In genomic region chr1:54543729-54544496, GRCh38 we compare ENCODE assay signal across 10 cellular contexts. TPM values are rescaled to one million over a fixed set of nuclear protein-coding genes. Genes with fewer than 3 reads are reported as not detected.
DNase-seq lines count a peak whose midpoint lies in the region; ATAC-seq and TF ChIP-seq lines count a peak whose summit lies in the region.
"Had no signal": no experiment of that assay in that cellular context is flagged by ENCODE, and none has a peak within 500 bp of the region (broad histone marks: within the 10 kb centered on the region; RNA-seq: fewer than 3 reads in every experiment).

No MANE protein-coding gene starts in this region.

- H3K9me3 ChIP-seq in mammary epithelial cell (replicated peaks; ENCODE audit: insufficient read depth, low read length) (no peaks in the 10 kb centered on the region), prostate gland (no peaks in the 10 kb centered on the region)
- no peaks in the 10 kb centered on the region for H3K9me3 ChIP-seq in naive thymus-derived CD4-positive, alpha-beta T cell (ENCODE audit: control insufficient read depth in 2 of 3, low read length in 3 of 3)
- H3K9me3 ChIP-seq: MG63 had no signal

- peaks cover 0 to 23% (median 0%) of the 10 kb centered on the region in 5 donors for H3K27me3 Mint-ChIP-seq in naive thymus-derived CD4-positive, alpha-beta T cell

- no peak overlapping the region for H2AFZ ChIP-seq in mammary epithelial cell (ENCODE audit: low read depth, low read length)

- no peak for ATAC-seq in naive thymus-derived CD4-positive, alpha-beta T cell
- ATAC-seq in HG02938 (IDR thresholded peaks at IDR 0.05; ENCODE audit: unreplicated experiment), result no peak
- ATAC-seq: left cardiac atrium had no signal

- dilution Hi-C loops in mammary epithelial cell (cut with HindIII; ENCODE audit: low sequenced_read_pairs), result no loop called here

- peak; percentile 78 for DNase-seq in EL
- DNase-seq in NCI-H1105 (lab: John Stamatoyannopoulos, UW), result peak; percentile 76
- peak; percentile 83 for DNase-seq in mammary epithelial cell
- no peak for DNase-seq in naive thymus-derived CD4-positive, alpha-beta T cell
- no peak for DNase-seq in prostate gland (ENCODE audit: low spot score)
- no peak for DNase-seq in cerebellar nuclear complex (lab: John Stamatoyannopoulos, UW)
- DNase-seq in SHP77 (lab: John Stamatoyannopoulos, UW), result no peak
- DNase-seq: left cardiac atrium, MG63 had no signal

- no TSS peak for BruUV-seq in mammary epithelial cell (replicated peaks; lab: Mats Ljungman, UMichigan)

- CTCF ChIA-PET in mammary epithelial cell (lab: Charles Lee; ENCODE audit: low non-redundant PET), result interaction anchor here (0.6 kb wide), 1 partner anchor 258 kb away, joined by 4 read pairs; no protein-coding TSS in a partner anchor
- CTCF ChIA-PET in naive thymus-derived CD4-positive, alpha-beta T cell (lab: Charles Lee), result interaction anchor here (0.6 kb wide), 1 partner anchor 10 kb away, joined by 3 read pairs; no protein-coding TSS in a partner anchor

- H3K4me3 ChIP-seq in mammary epithelial cell (replicated peaks in 1 of 3; ENCODE audit: insufficient read depth in 1 of 3, low read depth in 2 of 3, low read length in 3 of 3), result peak overlapping the region in 1 of 3 experiments; percentile 59
- H3K4me3 ChIP-seq in naive thymus-derived CD4-positive, alpha-beta T cell (ENCODE audit: low read length), result no peak overlapping the region
- no peak overlapping the region for H3K4me3 ChIP-seq in prostate gland
- H3K4me3 ChIP-seq: MG63 had no signal

- POLR2A ChIA-PET in naive thymus-derived CD4-positive, alpha-beta T cell (lab: Charles Lee), result interaction anchor here (0.7 kb wide), 1 partner anchor 178 kb away, joined by 4 read pairs; no protein-coding TSS in a partner anchor

- peak overlapping the region in 6 of 9 donors; percentile 3 to 73 (median 46) for H3K27ac Mint-ChIP-seq in naive thymus-derived CD4-positive, alpha-beta T cell

- H3K4me1 ChIP-seq in mammary epithelial cell (ENCODE audit: insufficient read depth, low read length) (peaks cover 27% of the 10 kb centered on the region), prostate gland (replicated peaks) (no peaks in the 10 kb centered on the region)
- peaks cover 0 to 6% of the 10 kb centered on the region in 2 donors for H3K4me1 ChIP-seq in naive thymus-derived CD4-positive, alpha-beta T cell (ENCODE audit: control insufficient read depth in 2 of 2, insufficient read depth in 2 of 2, low read length in 2 of 2)

- no peaks in the 10 kb centered on the region for H3K27me3 ChIP-seq in mammary epithelial cell (ENCODE audit: insufficient read depth, low read length)
- H3K27me3 ChIP-seq in naive thymus-derived CD4-positive, alpha-beta T cell (ENCODE audit: control insufficient read depth in 2 of 2, insufficient read depth in 2 of 2, low read length in 2 of 2), result no peaks in the 10 kb centered on the region
- H3K27me3 ChIP-seq in prostate gland (replicated peaks; ENCODE audit: insufficient read depth), result no peaks in the 10 kb centered on the region
- H3K27me3 ChIP-seq: MG63 had no signal

- intact Hi-C loops in mammary epithelial cell (cut with micrococcal nuclease), result loop anchor here (2.0 kb wide), 1 partner anchor 71 kb away; no protein-coding TSS in a partner anchor
- intact Hi-C loops in naive thymus-derived CD4-positive, alpha-beta T cell (cut with micrococcal nuclease), result loop anchor here (2.0 to 5.0 kb wide), 3 partner anchors 45 to 137 kb away; partner anchors contain the start of gene SSBP3 (in 2 of the 2)
- intact Hi-C loops in prostate gland (cut with DNase I), result loop anchor here (5.0 to 10.0 kb wide), 3 partner anchors 42 to 171 kb away; partner anchors contain the start of genes MROH7 and TTC4

- H3K4me1 Mint-ChIP-seq in naive thymus-derived CD4-positive, alpha-beta T cell, result peaks cover 12 to 25% (median 20%) of the 10 kb centered on the region in 7 donors

- in situ Hi-C loops in mammary epithelial cell (cut with MboI; ENCODE audit: low sequenced_read_pairs in 2 of 2), result loop anchor here in 1 of 2 donors (5.0 kb wide), 1 partner anchor 52 kb away; no protein-coding TSS in a partner anchor

- H3K4me2 ChIP-seq in mammary epithelial cell (ENCODE audit: insufficient read depth, low read depth, low read length), result peak overlapping the region; percentile 97

- no peaks in the 10 kb centered on the region for H3K9me3 Mint-ChIP-seq in naive thymus-derived CD4-positive, alpha-beta T cell

- no peak for TF ChIP-seq POLR2A in prostate gland (IDR thresholded peaks at IDR 0.05)

- H3K36me3 ChIP-seq in mammary epithelial cell (ENCODE audit: insufficient read depth, low read length) (no peaks in the 10 kb centered on the region), prostate gland (no peaks in the 10 kb centered on the region)
- H3K36me3 ChIP-seq in naive thymus-derived CD4-positive, alpha-beta T cell (ENCODE audit: control insufficient read depth in 2 of 3, insufficient read depth in 3 of 3, low read length in 3 of 3), result no peaks in the 10 kb centered on the region
- H3K36me3 ChIP-seq: MG63 had no signal

- H3K79me2 ChIP-seq in mammary epithelial cell (ENCODE audit: insufficient read depth, low read length), result peaks cover 2% of the 10 kb centered on the region

- no peaks in the 10 kb centered on the region for H3K36me3 Mint-ChIP-seq in naive thymus-derived CD4-positive, alpha-beta T cell

- peak overlapping the region in 4 of 10 donors; percentile 2 to 87 (median 60) for H3K4me3 Mint-ChIP-seq in naive thymus-derived CD4-positive, alpha-beta T cell

- H3K9ac ChIP-seq in mammary epithelial cell (ENCODE audit: insufficient read depth, low read length), result no peak overlapping the region

- 83% methylated on average over 13 of the region's 13 CpGs for WGBS in mammary epithelial cell (ENCODE audit: low coverage, missing lambda C conversion rate)
- WGBS in prostate gland, result 80% methylated on average over 13 of the region's 13 CpGs

- no peaks in the 10 kb centered on the region for H4K20me1 ChIP-seq in mammary epithelial cell (ENCODE audit: insufficient read depth, low read length)

- no peak for TF ChIP-seq CTCF in mammary epithelial cell (conservative IDR thresholded peaks at IDR 0.05 in 1 of 2, IDR thresholded peaks at IDR 0.05 in 1 of 2; ENCODE audit: extremely low read depth in 1 of 2, insufficient read depth in 1 of 2, low read depth in 1 of 2, low read length in 2 of 2)
- no peak for TF ChIP-seq CTCF in prostate gland (IDR thresholded peaks at IDR 0.05)

- H3K27ac ChIP-seq in mammary epithelial cell (ENCODE audit: insufficient read depth, low read depth, low read length), result peak overlapping the region; percentile 96
- no peak overlapping the region for H3K27ac ChIP-seq in naive thymus-derived CD4-positive, alpha-beta T cell (ENCODE audit: low read depth, low read length)
- no peak overlapping the region for H3K27ac ChIP-seq in prostate gland

RNA-seq across cellular contexts. Expression of gene ACOT11, which starts 4.1 kb away (rescaled TPM):
- 1 to 10 TPM; 3.7 to 6.3 TPM for total RNA-seq in mammary epithelial cell
- polyA plus RNA-seq in mammary epithelial cell, result 9.4 TPM
- 9.7 TPM for polyA minus RNA-seq in mammary epithelial cell
- total RNA-seq in naive thymus-derived CD4-positive, alpha-beta T cell, result 1 to 10 TPM in 3 of 5 experiments, under 1 TPM in 2; 0.22 to 2.3 (median 1.2) TPM
- under 1 TPM in 1 of 2 donors, not detected in 1; 0.06 TPM for polyA plus RNA-seq in naive thymus-derived CD4-positive, alpha-beta T cell
- 10 to 100 TPM in 1 of 2 donors, 1 to 10 TPM in 1; 6.7 to 18.6 TPM for total RNA-seq in prostate gland

Comparison
In these comparisons a context has a peak if more than half of its experiments do, and no peak if none do; other contexts are left out.
1. DNase-seq: peak in EL (single experiment), NCI-H1105 (single experiment) and mammary epithelial cell (single experiment); none in naive thymus-derived CD4-positive, alpha-beta T cell (0 of 9), prostate gland (single experiment), cerebellar nuclear complex (0 of 2) and SHP77 (0 of 2).